Comparison of ENCODE assay signal across 1 cellular context in the genomic region with DNA sequence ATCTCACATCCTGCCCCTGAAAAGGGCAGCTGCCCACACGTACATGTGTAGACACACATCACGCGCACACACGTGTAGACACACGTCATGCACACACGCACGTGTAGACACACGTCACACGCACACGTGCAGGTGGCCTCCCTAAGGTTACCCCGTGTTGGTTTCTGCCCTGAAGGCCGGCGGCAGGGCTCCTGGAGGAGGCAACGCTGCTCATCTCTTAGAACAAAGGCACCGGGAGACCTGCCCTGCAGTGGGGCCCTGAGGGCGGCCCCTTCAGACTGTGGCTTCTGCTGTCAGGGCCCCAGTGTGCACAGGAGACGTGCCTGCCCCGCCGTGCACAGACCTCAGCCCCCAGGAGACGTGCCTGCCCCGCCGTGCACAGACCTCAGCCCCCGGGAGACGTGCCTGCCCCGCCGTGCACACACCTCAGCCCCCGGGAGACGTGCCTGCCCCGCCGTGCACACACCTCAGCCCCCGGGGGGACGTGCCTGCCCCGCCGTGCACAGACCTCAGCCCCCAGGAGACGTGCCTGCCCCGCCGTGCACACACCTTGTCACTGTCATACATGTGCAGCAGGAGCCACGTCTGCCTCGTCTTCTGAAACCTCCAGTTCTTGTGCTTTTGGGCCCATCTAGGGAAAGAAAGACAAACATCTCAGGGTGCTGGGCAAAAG.
TF ChIP-seq lines count a peak whose summit lies in the region.

No MANE protein-coding gene starts in this region.

TF ChIP-seq in H1, 55 proteins besides CTCF, POLR2A, EP300 and RAD21:
- no peak for TF ChIP-seq RFX5 (IDR thresholded peaks at IDR 0.05; ENCODE audit: borderline replicate concordance, low read depth, low read length)
